1 cellular context compared by ENCODE assay signal in the genomic region with DNA sequence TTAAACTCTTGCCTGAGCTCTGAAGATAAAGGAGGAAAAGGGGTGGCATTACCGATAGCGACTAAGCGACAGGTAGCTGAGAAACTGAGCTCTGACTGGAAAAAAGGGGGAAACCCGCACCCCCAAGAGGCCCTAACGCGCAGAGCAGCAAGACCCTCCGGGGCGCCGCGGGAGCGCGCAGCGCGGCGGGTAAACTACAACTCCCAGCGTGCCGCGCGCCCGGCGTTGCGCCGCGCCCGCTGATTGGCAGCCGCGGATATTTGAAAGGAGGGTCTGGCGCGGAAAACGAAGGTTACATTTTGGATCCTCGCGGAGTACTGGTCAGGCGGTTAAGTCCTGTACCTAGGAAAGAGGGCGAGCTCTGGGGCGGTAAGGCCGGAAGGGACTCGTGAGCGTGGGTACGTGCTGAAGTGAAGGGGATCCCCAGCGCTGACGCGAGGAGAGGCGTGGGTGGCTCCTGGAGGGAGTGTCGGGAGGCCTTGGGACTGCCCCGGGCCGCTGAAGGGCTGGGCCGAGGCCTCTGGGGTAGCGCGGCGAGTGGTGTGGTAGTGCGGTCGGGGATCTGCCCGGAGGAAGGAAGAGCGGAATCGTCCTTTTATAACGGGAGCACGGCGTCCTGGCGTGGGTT.
TF ChIP-seq lines count a peak whose summit lies in the region.

A gene (plus strand): TSS at position 291 of the 628 bp plus-strand sequence. CDS start 468 bp downstream, outside the sequence.

TF ChIP-seq in SK-N-SH treated with all-trans-retinoic acid at 6 μM for 48 hours, 23 proteins besides CTCF, POLR2A, EP300 and RAD21 (continued from another document):
- TF ChIP-seq, protein P1, sequence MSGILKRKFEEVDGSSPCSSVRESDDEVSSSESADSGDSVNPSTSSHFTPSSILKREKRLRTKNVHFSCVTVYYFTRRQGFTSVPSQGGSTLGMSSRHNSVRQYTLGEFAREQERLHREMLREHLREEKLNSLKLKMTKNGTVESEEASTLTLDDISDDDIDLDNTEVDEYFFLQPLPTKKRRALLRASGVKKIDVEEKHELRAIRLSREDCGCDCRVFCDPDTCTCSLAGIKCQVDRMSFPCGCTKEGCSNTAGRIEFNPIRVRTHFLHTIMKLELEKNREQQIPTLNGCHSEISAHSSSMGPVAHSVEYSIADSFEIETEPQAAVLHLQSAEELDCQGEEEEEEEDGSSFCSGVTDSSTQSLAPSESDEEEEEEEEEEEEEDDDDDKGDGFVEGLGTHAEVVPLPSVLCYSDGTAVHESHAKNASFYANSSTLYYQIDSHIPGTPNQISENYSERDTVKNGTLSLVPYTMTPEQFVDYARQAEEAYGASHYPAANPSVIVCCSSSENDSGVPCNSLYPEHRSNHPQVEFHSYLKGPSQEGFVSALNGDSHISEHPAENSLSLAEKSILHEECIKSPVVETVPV (CRISPR knock-in tag; IDR thresholded peaks at IDR 0.05): no peak
- TF ChIP-seq, protein P2, sequence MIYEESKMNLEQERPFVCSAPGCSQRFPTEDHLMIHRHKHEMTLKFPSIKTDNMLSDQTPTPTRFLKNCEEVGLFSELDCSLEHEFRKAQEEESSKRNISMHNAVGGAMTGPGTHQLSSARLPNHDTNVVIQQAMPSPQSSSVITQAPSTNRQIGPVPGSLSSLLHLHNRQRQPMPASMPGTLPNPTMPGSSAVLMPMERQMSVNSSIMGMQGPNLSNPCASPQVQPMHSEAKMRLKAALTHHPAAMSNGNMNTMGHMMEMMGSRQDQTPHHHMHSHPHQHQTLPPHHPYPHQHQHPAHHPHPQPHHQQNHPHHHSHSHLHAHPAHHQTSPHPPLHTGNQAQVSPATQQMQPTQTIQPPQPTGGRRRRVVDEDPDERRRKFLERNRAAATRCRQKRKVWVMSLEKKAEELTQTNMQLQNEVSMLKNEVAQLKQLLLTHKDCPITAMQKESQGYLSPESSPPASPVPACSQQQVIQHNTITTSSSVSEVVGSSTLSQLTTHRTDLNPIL (CRISPR knock-in tag; IDR thresholded peaks at IDR 0.05; ENCODE audit: low read depth): no peak
- TF ChIP-seq ZNF8 (CRISPR knock-in tag; IDR thresholded peaks at IDR 0.05): no peak
